Comparison of ENCODE assay signal across 1 cellular context in genomic region chr7:129948877-129949291, GRCh38.
TF ChIP-seq lines count a peak whose summit lies in the region.

No MANE protein-coding gene starts in this region.

TF ChIP-seq in GM12878, 131 proteins besides CTCF, POLR2A, EP300 and RAD21 (continued from another document and continues in another):
- TF ChIP-seq ZNF592 (IDR thresholded peaks at IDR 0.05) (no peak), CUX1 (IDR thresholded peaks at IDR 0.05; ENCODE audit: insufficient replicate concordance, low read depth, low read length) (no peak), MEF2A (IDR thresholded peaks at IDR 0.05; ENCODE audit: insufficient read depth, low read depth, low read length) (0 out of 2 replicates have a peak, but pooled peaks have one; percentile 46), CREB1 (IDR thresholded peaks at IDR 0.05; ENCODE audit: low read depth) (peak; percentile 67), SMAD1 (IDR thresholded peaks at IDR 0.05; ENCODE audit: low read depth, partially characterized antibody) (no peak), SP1 (IDR thresholded peaks at IDR 0.05; ENCODE audit: low read depth, low read length) (no peak), PML (IDR thresholded peaks at IDR 0.05; ENCODE audit: low read length) (0 out of 2 replicates have a peak, but pooled peaks have one; percentile 55), LARP7 (IDR thresholded peaks at IDR 0.05) (no peak), RUNX3 (IDR thresholded peaks at IDR 0.05; ENCODE audit: low read length) (no peak), FOXK2 (IDR thresholded peaks at IDR 0.05) (peak; percentile 81; the same call in 1 of the 2 replicates), IKZF1 (conservative IDR thresholded peaks at IDR 0.05) (no peak; the same call in 1 of the 2 replicates), RCOR1 (conservative IDR thresholded peaks at IDR 0.05; ENCODE audit: low read depth, low read length) (no peak), RELB (IDR thresholded peaks at IDR 0.05; ENCODE audit: low read depth) (no peak), YBX1 (IDR thresholded peaks at IDR 0.05) (no peak), RAD51 (IDR thresholded peaks at IDR 0.05) (peak; percentile 16; the same call in 1 of the 2 replicates), SRF (IDR thresholded peaks at IDR 0.05; ENCODE audit: low read depth in 2 of 2, low read length in 2 of 2) (no peak), TCF7 (IDR thresholded peaks at IDR 0.05; ENCODE audit: borderline replicate concordance) (no peak), MYB (IDR thresholded peaks at IDR 0.05; ENCODE audit: borderline replicate concordance, low read depth, low read length) (no peak), E2F4 (IDR thresholded peaks at IDR 0.05; ENCODE audit: low read depth, low read length) (no peak), BHLHE40 (IDR thresholded peaks at IDR 0.05; ENCODE audit: borderline replicate concordance in 1 of 2, low read depth in 2 of 2, low read length in 1 of 2) (0 out of 4 replicates have a peak, but pooled peaks of 1 of the 2 experiments have one; percentile 17), CHD2 (IDR thresholded peaks at IDR 0.05; ENCODE audit: borderline replicate concordance, low read depth, low read length) (peak; percentile 65; the same call in 1 of the 2 replicates), KLF5 (IDR thresholded peaks at IDR 0.05; ENCODE audit: partially characterized antibody) (peak; percentile 46), CEBPZ (IDR thresholded peaks at IDR 0.05; ENCODE audit: low read depth, low read length) (no peak), MAX (IDR thresholded peaks at IDR 0.05; ENCODE audit: low read depth, low read length) (0 out of 2 replicates have a peak, but pooled peaks have one; percentile 28), NFIC (IDR thresholded peaks at IDR 0.05; ENCODE audit: low read depth, low read length) (peak; percentile 58), SMAD5 (IDR thresholded peaks at IDR 0.05; ENCODE audit: low read depth) (no peak), CEBPB (IDR thresholded peaks at IDR 0.05; ENCODE audit: borderline replicate concordance in 1 of 2, low read depth in 2 of 2, low read length in 2 of 2) (peak in 1 of 2 experiments; percentile 28; a peak in 1 of 4 replicates), CHD1 (IDR thresholded peaks at IDR 0.05; ENCODE audit: low read depth, low read length) (peak; percentile 59; the same call in 1 of the 2 replicates), USF1 (IDR thresholded peaks at IDR 0.05; ENCODE audit: borderline replicate concordance, extremely low read length, insufficient read depth, low read depth, low read length) (no peak), BACH1 (IDR thresholded peaks at IDR 0.05; ENCODE audit: borderline replicate concordance) (no peak), HDGF (IDR thresholded peaks at IDR 0.05) (0 out of 2 replicates have a peak, but pooled peaks have one; percentile 50), GATAD2B (conservative IDR thresholded peaks at IDR 0.05; ENCODE audit: low read depth) (no peak), ZNF687 (IDR thresholded peaks at IDR 0.05) (no peak), ZBED1 (IDR thresholded peaks at IDR 0.05; ENCODE audit: borderline replicate concordance) (0 out of 2 replicates have a peak, but pooled peaks have one; percentile 31), HCFC1 (IDR thresholded peaks at IDR 0.05; ENCODE audit: low read length) (no peak), FOXM1 (IDR thresholded peaks at IDR 0.05; ENCODE audit: low read depth, low read length) (0 out of 2 replicates have a peak, but pooled peaks have one; percentile 55), TAF1 (IDR thresholded peaks at IDR 0.05; ENCODE audit: borderline replicate concordance, low read depth, low read length) (peak; percentile 43; the same call in 1 of the 2 replicates), POU2F2 (IDR thresholded peaks at IDR 0.05; ENCODE audit: borderline replicate concordance, low read depth, low read length) (peak; percentile 44; the same call in 1 of the 3 replicates), PAX5 (IDR thresholded peaks at IDR 0.05; ENCODE audit: borderline replicate concordance, low read depth, low read length) (peak; percentile 44; the same call in 1 of the 2 replicates)
